18 cellular contexts compared by ENCODE assay signal in the genomic region with DNA sequence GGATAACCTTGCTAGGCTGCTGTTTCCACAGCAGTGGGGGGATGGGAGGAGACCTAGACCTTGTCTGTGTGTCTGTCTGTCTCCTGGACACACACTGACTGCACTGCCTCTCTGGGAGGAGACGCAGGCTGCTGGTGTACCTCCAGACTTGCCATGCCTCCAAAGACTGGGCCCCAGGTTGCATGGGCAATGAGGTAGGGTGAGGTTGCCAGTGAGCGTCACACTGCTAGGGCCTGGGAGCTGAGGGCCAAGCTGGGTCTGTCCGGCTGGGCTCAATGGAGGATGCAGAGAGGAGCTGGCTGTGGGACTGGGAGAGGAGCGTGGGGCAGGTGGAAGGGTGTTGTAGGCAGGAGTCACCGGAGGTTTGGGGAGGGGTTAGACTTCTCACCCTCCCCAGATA. TPM values are rescaled to one million over a fixed set of nuclear protein-coding genes. Genes with fewer than 3 reads are reported as not detected.
DNase-seq lines count a peak whose midpoint lies in the region; ATAC-seq, FAIRE-seq and TF ChIP-seq lines count a peak whose summit lies in the region.
"Had no signal": no experiment of that assay in that cellular context is flagged by ENCODE, and none has a peak within 500 bp of the region (broad histone marks: within the 10 kb centered on the region; RNA-seq: fewer than 3 reads in every experiment).

No MANE protein-coding gene starts in this region.

- H3K23ac ChIP-seq in mesenchymal stem cell (ENCODE audit: low read length in 2 of 2) = no peak overlapping the region
- no peak overlapping the region for H3K23ac ChIP-seq in neuronal stem cell (ENCODE audit: low read depth, low read length, poor library complexity)

- H3K4me1 Mint-ChIP-seq in HFFc6 (ENCODE audit: low read depth) = peaks cover 16% of the 10 kb centered on the region
- H3K4me1 Mint-ChIP-seq in astrocyte (ENCODE audit: low read depth, unreplicated experiment) = peaks cover 19% of the 10 kb centered on the region

- no peak for TF ChIP-seq CTCF in HFFc6 (IDR thresholded peaks at IDR 0.05)
- TF ChIP-seq CTCF in astrocyte (IDR thresholded peaks at IDR 0.05; ENCODE audit: insufficient read depth, low read depth, low read length) = no peak

- H3K79me1 ChIP-seq in mesenchymal stem cell (replicated peaks; ENCODE audit: low read length, poor library complexity, severe bottlenecking) = no peaks in the 10 kb centered on the region
- H3K79me1 ChIP-seq in neuronal stem cell (ENCODE audit: low read depth, low read length) = no peaks in the 10 kb centered on the region

- no peak for ATAC-seq in HG03442 (IDR thresholded peaks at IDR 0.05; ENCODE audit: unreplicated experiment)
- ATAC-seq: GM12878 had no signal

- H3K79me2 ChIP-seq in astrocyte (ENCODE audit: insufficient read depth, low read length) = no peaks in the 10 kb centered on the region

- H3K4me2 ChIP-seq in astrocyte (ENCODE audit: low read length) = no peak overlapping the region
- H3K4me2 ChIP-seq in mesenchymal stem cell (ENCODE audit: low read length, poor library complexity, severe bottlenecking) = no peak overlapping the region
- no peak overlapping the region for H3K4me2 ChIP-seq in neuronal stem cell (ENCODE audit: insufficient read depth, low read length, poor library complexity, severe bottlenecking)
- H3K4me2 ChIP-seq: BLaER1 treated with 17β-estradiol and CSF1 and Interleukin-3, amounts not matched to agents 10 nM and 100 nM had no signal

- H4K20me1 ChIP-seq in astrocyte (ENCODE audit: insufficient read depth, low read length) = no peaks in the 10 kb centered on the region
- H4K20me1 ChIP-seq: BLaER1 treated with 17β-estradiol and CSF1 and Interleukin-3, amounts not matched to agents 10 nM and 100 nM had no signal

- H3K27me3 ChIP-seq in astrocyte (ENCODE audit: insufficient read depth, low read length) (no peaks in the 10 kb centered on the region), mesenchymal stem cell (ENCODE audit: control insufficient read depth in 1 of 2, insufficient read depth in 1 of 2, low read length in 2 of 2) (peaks cover 0 to 10% of the 10 kb centered on the region in 2 experiments), neuronal stem cell (ENCODE audit: control insufficient read depth in 3 of 3, insufficient read depth in 3 of 3, low read depth in 1 of 3, low read length in 3 of 3) (no peaks in the 10 kb centered on the region)

- peak overlapping the region; percentile 45 for H3K27ac Mint-ChIP-seq in HFFc6
- peak overlapping the region; percentile 80 for H3K27ac Mint-ChIP-seq in astrocyte (ENCODE audit: unreplicated experiment)
- H3K27ac Mint-ChIP-seq: CD4-positive, alpha-beta T cell; IgD-negative memory B cell had no signal

- H3K36me3 ChIP-seq in astrocyte (ENCODE audit: insufficient read depth, low read length) (no peaks in the 10 kb centered on the region), mesenchymal stem cell (ENCODE audit: control insufficient read depth in 1 of 2, insufficient read depth in 2 of 2, low read depth in 1 of 2, low read length in 2 of 2) (no peaks in the 10 kb centered on the region), neuronal stem cell (replicated peaks in 1 of 2; ENCODE audit: control insufficient read depth in 2 of 2, insufficient read depth in 2 of 2, low read length in 2 of 2) (no peaks in the 10 kb centered on the region)
- H3K36me3 ChIP-seq: BLaER1 treated with 17β-estradiol and CSF1 and Interleukin-3, amounts not matched to agents 10 nM and 100 nM had no signal

- no peak overlapping the region for H2BK120ac ChIP-seq in mesenchymal stem cell (ENCODE audit: low read depth, low read length)
- H2BK120ac ChIP-seq in neuronal stem cell (ENCODE audit: low read depth, low read length) = no peak overlapping the region

- no peak overlapping the region for H2AFZ ChIP-seq in astrocyte (ENCODE audit: low read depth, low read length)
- H2AFZ ChIP-seq in mesenchymal stem cell (ENCODE audit: low read depth, low read length) = no peak overlapping the region
- H2AFZ ChIP-seq in neuronal stem cell (ENCODE audit: low read length) = peak overlapping the region; percentile 68

- H3K4ac ChIP-seq in mesenchymal stem cell (ENCODE audit: low read depth in 1 of 2, low read length in 2 of 2) = no peak overlapping the region
- H3K4ac ChIP-seq in neuronal stem cell (ENCODE audit: low read length) = no peak overlapping the region

- H4K8ac ChIP-seq in mesenchymal stem cell (ENCODE audit: low read length) (peak overlapping the region; percentile 54), neuronal stem cell (ENCODE audit: low read depth, low read length) (no peak overlapping the region)

- no peak overlapping the region for H2BK5ac ChIP-seq in mesenchymal stem cell (ENCODE audit: low read depth, low read length, poor library complexity, severe bottlenecking)
- no peak overlapping the region for H2BK5ac ChIP-seq in neuronal stem cell (ENCODE audit: low read length)

- H2AK5ac ChIP-seq in mesenchymal stem cell (ENCODE audit: low read length, severe bottlenecking) (no peak overlapping the region), neuronal stem cell (ENCODE audit: low read depth, low read length) (no peak overlapping the region)

- H2BK15ac ChIP-seq in mesenchymal stem cell (ENCODE audit: low read depth, poor library complexity, severe bottlenecking) (no peak overlapping the region), neuronal stem cell (ENCODE audit: low read length) (no peak overlapping the region)

- peak overlapping the region in 1 of 2 experiments; percentile 65 for H3K14ac ChIP-seq in mesenchymal stem cell (ENCODE audit: low read length in 2 of 2)
- H3K14ac ChIP-seq in neuronal stem cell (ENCODE audit: low read length) = no peak overlapping the region

- H2BK12ac ChIP-seq in mesenchymal stem cell (ENCODE audit: low read length in 2 of 2) (peak overlapping the region; percentile 39 to 42), neuronal stem cell (ENCODE audit: low read length) (peak overlapping the region; percentile 88)

- H3K27me3 Mint-ChIP-seq in HFFc6 (ENCODE audit: insufficient read depth) (peaks cover 5% of the 10 kb centered on the region), astrocyte (ENCODE audit: low read depth, unreplicated experiment) (no peaks in the 10 kb centered on the region)
- H3K27me3 Mint-ChIP-seq: CD4-positive, alpha-beta T cell; IgD-negative memory B cell had no signal

- no peak for FAIRE-seq in astrocyte (lab: Jason Lieb, UNC)
- FAIRE-seq: GM12878, GM18507, H1 had no signal

- peak overlapping the region; percentile 50 for H4K91ac ChIP-seq in mesenchymal stem cell (ENCODE audit: low read length)
- H4K91ac ChIP-seq in neuronal stem cell (ENCODE audit: low read depth, low read length, poor library complexity) = no peak overlapping the region

- H3K18ac ChIP-seq in mesenchymal stem cell (ENCODE audit: low read depth in 1 of 2, low read length in 2 of 2) (peak overlapping the region; percentile 54 to 57), neuronal stem cell (ENCODE audit: low read length) (no peak overlapping the region)

- no peaks in the 10 kb centered on the region for H3K9me3 ChIP-seq in astrocyte (ENCODE audit: insufficient read depth, low read depth, low read length)
- no peaks in the 10 kb centered on the region for H3K9me3 ChIP-seq in mesenchymal stem cell (ENCODE audit: control insufficient read depth, low read length)
- no peaks in the 10 kb centered on the region for H3K9me3 ChIP-seq in neuronal stem cell (replicated peaks in 1 of 2; ENCODE audit: control insufficient read depth in 2 of 2, insufficient read depth in 1 of 2, low read depth in 1 of 2, low read length in 2 of 2)

- 100% methylated on average over 2 of the region's 5 CpGs for WGBS in mesenchymal stem cell
- WGBS in neuronal stem cell (ENCODE audit: extremely low coverage in 2 of 2, insufficient read length in 2 of 2, insufficient replicate concordance in 1 of 2), 2 donors = no CpG with 5 or more reads among the region's 5 CpGs

- H3K4me3 ChIP-seq in astrocyte (ENCODE audit: insufficient read depth, low read depth, low read length) (no peak overlapping the region), mesenchymal stem cell (ENCODE audit: insufficient read depth in 1 of 2, low read depth in 1 of 2, low read length in 2 of 2) (no peak overlapping the region), neuronal stem cell (ENCODE audit: low read length in 2 of 2) (no peak overlapping the region)
- H3K4me3 ChIP-seq: BLaER1 treated with 17β-estradiol and CSF1 and Interleukin-3, amounts not matched to agents 10 nM and 100 nM; GM12878 had no signal

- H3K4me3 Mint-ChIP-seq in HFFc6 = no peak overlapping the region
- H3K4me3 Mint-ChIP-seq in astrocyte (ENCODE audit: unreplicated experiment) = no peak overlapping the region
- H3K4me3 Mint-ChIP-seq: CD4-positive, alpha-beta T cell had no signal

- DNase-seq in HFFc6 = no peak
- DNase-seq in astrocyte (ENCODE audit: low read depth) = no peak
- DNase-seq in mesenchymal stem cell = no peak
- no peak for DNase-seq in neuronal stem cell (ENCODE audit: low spot score)
- DNase-seq in amniotic stem cell (lab: John Stamatoyannopoulos, UW) = no peak
- no peak for DNase-seq in CD1c-positive myeloid dendritic cell (ENCODE audit: extremely low spot score)
- DNase-seq: ACHN; CD4-positive, alpha-beta T cell; DMS79; HCEC 1CT had no signal

- H3K36me3 Mint-ChIP-seq in HFFc6 (ENCODE audit: low read depth) (no peaks in the 10 kb centered on the region), astrocyte (ENCODE audit: low read depth, unreplicated experiment) (no peaks in the 10 kb centered on the region)

- H3K27ac ChIP-seq in astrocyte (ENCODE audit: low read depth, low read length) = no peak overlapping the region
- H3K27ac ChIP-seq in mesenchymal stem cell (ENCODE audit: low read length, poor library complexity, severe bottlenecking) = no peak overlapping the region
- H3K27ac ChIP-seq in neuronal stem cell (replicated peaks; ENCODE audit: low read length) = no peak overlapping the region
- H3K27ac ChIP-seq: BLaER1 treated with 17β-estradiol and CSF1 and Interleukin-3, amounts not matched to agents 10 nM and 100 nM had no signal

- H3K4me1 ChIP-seq in astrocyte (ENCODE audit: insufficient read depth, low read length) = no peaks in the 10 kb centered on the region
- no peaks in the 10 kb centered on the region for H3K4me1 ChIP-seq in mesenchymal stem cell (ENCODE audit: control insufficient read depth, insufficient read depth, low read depth, low read length)
- H3K4me1 ChIP-seq in neuronal stem cell (ENCODE audit: control insufficient read depth in 2 of 2, insufficient read depth in 1 of 2, low read depth in 1 of 2, low read length in 2 of 2) = peaks cover 0 to 3% of the 10 kb centered on the region in 2 donors
- H3K4me1 ChIP-seq: BLaER1 treated with 17β-estradiol and CSF1 and Interleukin-3, amounts not matched to agents 10 nM and 100 nM had no signal

- H3K9ac ChIP-seq in astrocyte (ENCODE audit: low read length) (no peak overlapping the region), mesenchymal stem cell (ENCODE audit: low read length) (no peak overlapping the region), neuronal stem cell (ENCODE audit: low read depth, low read length, poor library complexity) (no peak overlapping the region)
- H3K9ac ChIP-seq: BLaER1 treated with 17β-estradiol and CSF1 and Interleukin-3, amounts not matched to agents 10 nM and 100 nM had no signal

- H3K9me3 Mint-ChIP-seq in HFFc6 (no peaks in the 10 kb centered on the region), astrocyte (ENCODE audit: unreplicated experiment) (no peaks in the 10 kb centered on the region)
- H3K9me3 Mint-ChIP-seq: CD4-positive, alpha-beta T cell had no signal

RNA-seq across cellular contexts. Expression of a gene that starts 16.6 kb away (rescaled TPM):
- total RNA-seq in HFFc6 (2021; fragmentation: NEBNext Ultra II Directional; extraction: Animal tissue kit (Norgen Biotek cat#: 25700)) = 100 to 1,000 TPM; 205 to 244 (median 226) TPM
- 498 and 502 TPM in 2 replicates for total RNA-seq in astrocyte
- polyA plus RNA-seq in mesenchymal stem cell (2013, experiment 1 of 2) = 305 TPM
- 313 TPM for polyA plus RNA-seq in mesenchymal stem cell (2013, experiment 2 of 2)
- polyA plus RNA-seq in neuronal stem cell (2013, experiment 1 of 2) = 141 TPM
- 142 TPM for polyA plus RNA-seq in neuronal stem cell (2013, experiment 2 of 2)

RNA-seq across cellular contexts. Expression of a gene that starts 26.1 kb away (rescaled TPM):
- total RNA-seq in HFFc6 (2021; fragmentation: NEBNext Ultra II Directional; extraction: Animal tissue kit (Norgen Biotek cat#: 25700)) = not detected
- not detected in 2 replicates for total RNA-seq in astrocyte
- polyA plus RNA-seq in mesenchymal stem cell (2013, experiment 1 of 2) = 0.07 TPM
- polyA plus RNA-seq in mesenchymal stem cell (2013, experiment 2 of 2) = 0.11 TPM
- 0.03 TPM for polyA plus RNA-seq in neuronal stem cell (2013, experiment 1 of 2)
- polyA plus RNA-seq in neuronal stem cell (2013, experiment 2 of 2) = 0.07 TPM
- total RNA-seq: A172; CD4-positive, alpha-beta T cell; G401; GM12878; H1 had no signal
- polyA plus RNA-seq: GM12878, IgD-negative memory B cell had no signal
